Comparison of ENCODE assay signal across 11 cellular contexts in the genomic region with DNA sequence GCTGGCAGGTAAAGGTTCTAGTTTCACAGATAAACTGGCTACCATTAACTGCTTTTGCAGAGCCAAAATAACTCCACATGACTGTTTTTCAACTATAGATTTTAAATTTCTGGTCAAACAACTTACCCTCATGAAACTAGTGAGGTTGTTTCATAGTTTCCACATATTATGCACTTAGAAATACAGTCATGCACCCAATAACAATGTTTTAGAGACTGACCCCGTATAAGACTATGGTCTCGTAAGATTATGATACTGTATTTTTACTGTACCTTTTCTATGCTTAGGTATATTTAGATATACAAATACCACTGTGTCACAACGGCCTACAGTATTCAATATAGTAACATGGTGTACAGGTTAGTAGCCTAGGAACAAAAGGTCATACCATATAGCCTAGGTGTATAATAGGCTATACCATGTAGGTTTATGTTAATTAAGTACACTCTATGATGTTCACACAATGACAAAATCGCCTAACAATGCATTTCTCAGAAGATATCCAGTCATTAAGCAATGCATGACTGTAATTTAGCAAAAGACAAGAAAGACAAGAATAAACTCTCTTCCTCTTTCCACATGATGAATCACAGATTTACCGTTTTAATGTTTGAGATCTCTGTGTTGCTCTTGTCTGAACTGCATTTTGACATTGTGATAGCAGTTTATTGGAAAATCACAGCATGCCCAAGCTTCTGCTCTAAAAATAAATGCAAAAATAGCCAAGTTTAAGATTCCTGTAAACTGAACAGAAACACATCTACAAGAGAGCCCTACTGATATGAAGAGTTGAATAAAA. TPM values are rescaled to one million over a fixed set of nuclear protein-coding genes. Genes with fewer than 3 reads are reported as not detected.
DNase-seq lines count a peak whose midpoint lies in the region; ATAC-seq and TF ChIP-seq lines count a peak whose summit lies in the region.
"Had no signal": no experiment of that assay in that cellular context is flagged by ENCODE, and none has a peak within 500 bp of the region (broad histone marks: within the 10 kb centered on the region; RNA-seq: fewer than 3 reads in every experiment).

No MANE protein-coding gene starts in this region.

- no peak for DNase-seq in activated naive CD4-positive, alpha-beta T cell treated with anti-CD3 and anti-CD28 coated beads, Interleukin-2, amount 50 U/mL, for 72 hours (ENCODE audit: low spot score in 2 of 2)
- no peak for DNase-seq in activated naive CD4-positive, alpha-beta T cell treated with anti-CD3 and anti-CD28 coated beads, Interleukin-2, amount 10 ng/mL, durations not matched to agents 7 days and 5 days
- peak; percentile 30 for DNase-seq in adipocyte (ENCODE audit: low read depth)
- no peak for DNase-seq in left lung
- DNase-seq in upper lobe of left lung: no peak
- DNase-seq in uterus: no peak
- no peak for DNase-seq in GM19238 (ENCODE audit: insufficient read length, low spot score)
- DNase-seq: activated naive CD4-positive, alpha-beta T cell; heart right ventricle; SHP77 treated with DMSO at 0.1 percent for 48 hours had no signal

- peak overlapping the region; percentile 35 for H3K9ac ChIP-seq in adipocyte (ENCODE audit: low read length)

- H3K27ac Mint-ChIP-seq in activated naive CD4-positive, alpha-beta T cell treated with anti-CD3 and anti-CD28 coated beads, Interleukin-2, amount 50 U/mL, for 72 hours: peak overlapping the region; percentile 23 to 87
- no peak overlapping the region for H3K27ac Mint-ChIP-seq in activated naive CD4-positive, alpha-beta T cell treated with anti-CD3 and anti-CD28 coated beads, Interleukin-2, amount 10 ng/mL, durations not matched to agents 7 days and 5 days

- H3K27me3 ChIP-seq in adipocyte (replicated peaks; ENCODE audit: control insufficient read depth, insufficient read depth, low read length) (no peaks in the 10 kb centered on the region), left lung (no peaks in the 10 kb centered on the region), upper lobe of left lung (no peaks in the 10 kb centered on the region), uterus (no peaks in the 10 kb centered on the region)
- H3K27me3 ChIP-seq: heart right ventricle had no signal

- TF ChIP-seq POLR2A in upper lobe of left lung (IDR thresholded peaks at IDR 0.05): no peak
- no peak for TF ChIP-seq POLR2A in uterus (IDR thresholded peaks at IDR 0.05)

- peaks cover 0 to 24% of the 10 kb centered on the region in 2 donors for H3K36me3 Mint-ChIP-seq in activated naive CD4-positive, alpha-beta T cell treated with anti-CD3 and anti-CD28 coated beads, Interleukin-2, amount 50 U/mL, for 72 hours
- H3K36me3 Mint-ChIP-seq in activated naive CD4-positive, alpha-beta T cell treated with anti-CD3 and anti-CD28 coated beads, Interleukin-2, amount 10 ng/mL, durations not matched to agents 7 days and 5 days: peaks cover 16% of the 10 kb centered on the region

- peak in 1 of 4 donors; percentile 46 for TF ChIP-seq EP300 in upper lobe of left lung (IDR thresholded peaks at IDR 0.05)

- peak overlapping the region; percentile 15 for H3K4me3 ChIP-seq in adipocyte (ENCODE audit: low read length)
- no peak overlapping the region for H3K4me3 ChIP-seq in left lung
- H3K4me3 ChIP-seq in upper lobe of left lung: no peak overlapping the region
- H3K4me3 ChIP-seq in uterus: no peak overlapping the region
- H3K4me3 ChIP-seq: heart right ventricle had no signal

- 69 to 78% methylated on average over 5 of the region's 5 CpGs for WGBS in upper lobe of left lung, 2 donors

- peaks cover 42% of the 10 kb centered on the region for H3K4me1 Mint-ChIP-seq in activated naive CD4-positive, alpha-beta T cell treated with anti-CD3 and anti-CD28 coated beads, Interleukin-2, amount 10 ng/mL, durations not matched to agents 7 days and 5 days

- H3K4me1 ChIP-seq in adipocyte (ENCODE audit: control insufficient read depth, insufficient read depth, low read length) (peaks cover 54% of the 10 kb centered on the region), left lung (peaks cover 4 to 79% of the 10 kb centered on the region in 2 donors), upper lobe of left lung (peaks cover 39 to 55% (median 45%) of the 10 kb centered on the region in 4 donors), uterus (peaks cover 3 to 42% of the 10 kb centered on the region in 2 donors)

- intact Hi-C loops in left lung (cut with DNase I) (no loop called here), uterus (cut with DNase I; ENCODE audit: low total_unique reads) (no loop called here)

- H3K36me3 ChIP-seq in adipocyte (ENCODE audit: control insufficient read depth, insufficient read depth, low read length, severe bottlenecking): no peaks in the 10 kb centered on the region
- H3K36me3 ChIP-seq in left lung: no peaks in the 10 kb centered on the region
- H3K36me3 ChIP-seq in upper lobe of left lung: peaks cover 0 to 2% (median 0%) of the 10 kb centered on the region in 4 donors
- no peaks in the 10 kb centered on the region for H3K36me3 ChIP-seq in uterus
- H3K36me3 ChIP-seq: heart right ventricle had no signal

- CTCF ChIA-PET in activated naive CD4-positive, alpha-beta T cell treated with anti-CD3 and anti-CD28 coated beads, Interleukin-2, amount 10 ng/mL, durations not matched to agents 7 days and 5 days (lab: Charles Lee): no interaction called here

- H3K4me3 Mint-ChIP-seq in activated naive CD4-positive, alpha-beta T cell treated with anti-CD3 and anti-CD28 coated beads, Interleukin-2, amount 10 ng/mL, durations not matched to agents 7 days and 5 days: no peak overlapping the region

- H3K9me3 ChIP-seq in adipocyte (ENCODE audit: control insufficient read depth, low read length): no peaks in the 10 kb centered on the region
- no peaks in the 10 kb centered on the region for H3K9me3 ChIP-seq in left lung
- peaks cover 0 to 10% (median 2%) of the 10 kb centered on the region in 4 donors for H3K9me3 ChIP-seq in upper lobe of left lung
- H3K9me3 ChIP-seq in uterus: no peaks in the 10 kb centered on the region

- H3K27ac ChIP-seq in left lung: peak overlapping the region in 1 of 2 donors; percentile 58
- peak overlapping the region in 3 of 4 donors; percentile 22 to 38 (median 24) for H3K27ac ChIP-seq in upper lobe of left lung
- peak overlapping the region in 1 of 2 donors; percentile 47 for H3K27ac ChIP-seq in uterus

- no peak for TF ChIP-seq CTCF in left lung (IDR thresholded peaks at IDR 0.05)
- no peak for TF ChIP-seq CTCF in upper lobe of left lung (IDR thresholded peaks at IDR 0.05)
- TF ChIP-seq CTCF in uterus (IDR thresholded peaks at IDR 0.05): no peak

- H3K27me3 Mint-ChIP-seq in activated naive CD4-positive, alpha-beta T cell treated with anti-CD3 and anti-CD28 coated beads, Interleukin-2, amount 10 ng/mL, durations not matched to agents 7 days and 5 days: no peaks in the 10 kb centered on the region

- H3K9me3 Mint-ChIP-seq in activated naive CD4-positive, alpha-beta T cell treated with anti-CD3 and anti-CD28 coated beads, Interleukin-2, amount 50 U/mL, for 72 hours: peaks cover 0 to 5% of the 10 kb centered on the region in 2 donors
- peaks cover 7% of the 10 kb centered on the region for H3K9me3 Mint-ChIP-seq in activated naive CD4-positive, alpha-beta T cell treated with anti-CD3 and anti-CD28 coated beads, Interleukin-2, amount 10 ng/mL, durations not matched to agents 7 days and 5 days

- ATAC-seq in activated naive CD4-positive, alpha-beta T cell treated with anti-CD3 and anti-CD28 coated beads, Interleukin-2, amount 50 U/mL, for 72 hours: peak; percentile 31 to 83
- ATAC-seq in left lung (peak; percentile 40), upper lobe of left lung (ENCODE audit: low FRiP score in 2 of 2) (peak in 1 of 2 donors; percentile 45), HG02610 (IDR thresholded peaks at IDR 0.05; ENCODE audit: unreplicated experiment) (no peak)

RNA-seq across cellular contexts. Expression of gene DICER1, which starts 17.1 kb away (rescaled TPM):
- total RNA-seq in activated naive CD4-positive, alpha-beta T cell treated with anti-CD3 and anti-CD28 coated beads, Interleukin-2, amount 50 U/mL, for 72 hours: 10 to 100 TPM; 48.7 to 51.0 TPM
- total RNA-seq in left lung (10 to 100 TPM; 50.3 to 76.9 TPM), upper lobe of left lung (100 to 1,000 TPM in 1 of 6 donors, 10 to 100 TPM in 5; 57.7 to 106 (median 75.1) TPM), uterus (100 to 1,000 TPM in 1 of 4 donors, 10 to 100 TPM in 3; 81.6 to 103 (median 88.8) TPM)
